ENCODE assay signal across 8 cellular contexts in genomic region chr2:87455209-87455842, GRCh38.
A peak's percentile ranks its signal among the peaks of the same experiment; 100 is the strongest.
DNase-seq lines count a peak whose midpoint lies in the region; ATAC-seq and TF ChIP-seq lines count a peak whose summit lies in the region.
"Not testable (repeated sequence)": the region's sequence is repeated elsewhere in the genome, so short reads cannot be mapped to it uniquely, and the experiment has no call there.

No MANE protein-coding gene starts in this region.

- not testable (repeated sequence) for DNase-seq in CD4-positive, CD25-positive, alpha-beta regulatory T cell; Jurkat, Clone E6-1 (ENCODE audit: low read depth, low spot score); activated T-cell treated with anti-CD3 and anti-CD28 coated beads, Interleukin-2, amount 50 U/mL, for 24 hours; endodermal cell; lower lobe of right lung; spleen

- TF ChIP-seq CTCF in endodermal cell (conservative IDR thresholded peaks at IDR 0.05); lower lobe of right lung (IDR thresholded peaks at IDR 0.05); spleen (IDR thresholded peaks at IDR 0.05 in 8 of 11, conservative IDR thresholded peaks at IDR 0.05 in 3 of 11): not testable (repeated sequence)

- peak overlapping the region; percentile 59 for H3K4me3 ChIP-seq in CD4-positive, CD25-positive, alpha-beta regulatory T cell (ENCODE audit: low read depth, low read length)
- peak overlapping the region; percentile 48 for H3K4me3 ChIP-seq in Jurkat, Clone E6-1 (ENCODE audit: low read length)
- not testable (repeated sequence) for H3K4me3 ChIP-seq in endodermal cell (ENCODE audit: low read length)
- H3K4me3 ChIP-seq in lower lobe of right lung, result peak overlapping the region; percentile 42
- H3K4me3 ChIP-seq in spleen, result peak overlapping the region in 7 of 8 donors; percentile 16 to 64 (median 35)

- not testable (repeated sequence) for H3K27me3 Mint-ChIP-seq in CD4-positive, CD25-positive, alpha-beta regulatory T cell; activated T-cell treated with anti-CD3 and anti-CD28 coated beads, Interleukin-2, amount 50 U/mL, for 24 hours; endodermal cell (ENCODE audit: insufficient read depth)

- intact Hi-C loops in lower lobe of right lung (cut with DNase I); spleen (cut with DNase I; ENCODE audit: low total_unique reads): not testable (repeated sequence)

- not testable (repeated sequence) for H3K36me3 Mint-ChIP-seq in CD4-positive, CD25-positive, alpha-beta regulatory T cell; activated T-cell treated with anti-CD3 and anti-CD28 coated beads, Interleukin-2, amount 50 U/mL, for 24 hours (ENCODE audit: low read depth); endodermal cell (ENCODE audit: low read depth)

- not testable (repeated sequence) for H3K36me3 ChIP-seq in CD4-positive, CD25-positive, alpha-beta regulatory T cell (ENCODE audit: control insufficient read depth, insufficient read depth, low read length); endodermal cell (ENCODE audit: control insufficient read depth, insufficient read depth, low read length); lower lobe of right lung; spleen

- peak overlapping the region in 1 of 3 donors; percentile 48 for H3K27ac Mint-ChIP-seq in CD4-positive, CD25-positive, alpha-beta regulatory T cell
- not testable (repeated sequence) for H3K27ac Mint-ChIP-seq in activated T-cell treated with anti-CD3 and anti-CD28 coated beads, Interleukin-2, amount 50 U/mL, for 24 hours; endodermal cell

- not testable (repeated sequence) for H3K9me3 ChIP-seq in CD4-positive, CD25-positive, alpha-beta regulatory T cell (ENCODE audit: control insufficient read depth in 2 of 2, low read length in 2 of 2); endodermal cell (ENCODE audit: control insufficient read depth, low read length); lower lobe of right lung; spleen

- H3K4me1 Mint-ChIP-seq in CD4-positive, CD25-positive, alpha-beta regulatory T cell, result peaks cover 0 to 16% (median 0%) of the 10 kb centered on the region in 4 donors
- not testable (repeated sequence) for H3K4me1 Mint-ChIP-seq in activated T-cell treated with anti-CD3 and anti-CD28 coated beads, Interleukin-2, amount 50 U/mL, for 24 hours (ENCODE audit: low read depth); endodermal cell

- H3K9ac ChIP-seq in endodermal cell (ENCODE audit: extremely low read depth, low read length, poor library complexity, severe bottlenecking), result not testable (repeated sequence)

- TF ChIP-seq POLR2A in spleen (IDR thresholded peaks at IDR 0.05), result not testable (repeated sequence)

- ATAC-seq in CD4-positive, CD25-positive, alpha-beta regulatory T cell (ENCODE audit: low read depth in 2 of 2), result peak; percentile 42 to 48
- peak; percentile 35 for ATAC-seq in GM19397 (IDR thresholded peaks at IDR 0.05; ENCODE audit: unreplicated experiment)
- peak; percentile 53 for ATAC-seq in HG02852 (IDR thresholded peaks at IDR 0.05; ENCODE audit: unreplicated experiment)
- ATAC-seq in lower lobe of right lung, result peak; percentile 88 to 92

- not testable (repeated sequence) for H3K9me3 Mint-ChIP-seq in CD4-positive, CD25-positive, alpha-beta regulatory T cell; activated T-cell treated with anti-CD3 and anti-CD28 coated beads, Interleukin-2, amount 50 U/mL, for 24 hours; endodermal cell

- H3K27ac ChIP-seq in CD4-positive, CD25-positive, alpha-beta regulatory T cell (ENCODE audit: insufficient read depth, low read length, poor library complexity, severe bottlenecking), result peak overlapping the region; percentile 65
- H3K27ac ChIP-seq in endodermal cell (ENCODE audit: low read depth, low read length), result not testable (repeated sequence)
- peak overlapping the region; percentile 71 for H3K27ac ChIP-seq in lower lobe of right lung
- H3K27ac ChIP-seq in spleen, result peak overlapping the region in 7 of 8 donors; percentile 51 to 87 (median 82)

- not testable (repeated sequence) for H3K4me1 ChIP-seq in CD4-positive, CD25-positive, alpha-beta regulatory T cell (ENCODE audit: control insufficient read depth, insufficient read depth, low read length, poor library complexity, severe bottlenecking); endodermal cell (ENCODE audit: control insufficient read depth, insufficient read depth, low read length)
- peaks cover 10% of the 10 kb centered on the region for H3K4me1 ChIP-seq in lower lobe of right lung
- H3K4me1 ChIP-seq in spleen, result peaks cover 0 to 24% (median 6%) of the 10 kb centered on the region in 6 donors

- WGBS in endodermal cell (ENCODE audit: insufficient coverage in 1 of 2, insufficient read length in 1 of 2), 2 experiments, result no CpG with 5 or more reads among the region's 12 CpGs
- 0 to 2% (median 0%) methylated on average over 6 to 8 of the region's 12 CpGs for WGBS in spleen, 5 donors

- H3K4me3 Mint-ChIP-seq in CD4-positive, CD25-positive, alpha-beta regulatory T cell, result peak overlapping the region; percentile 75 to 94 (median 84)
- peak overlapping the region; percentile 25 for H3K4me3 Mint-ChIP-seq in activated T-cell treated with anti-CD3 and anti-CD28 coated beads, Interleukin-2, amount 50 U/mL, for 24 hours
- H3K4me3 Mint-ChIP-seq in endodermal cell, result peak overlapping the region; percentile 29

- not testable (repeated sequence) for H3K27me3 ChIP-seq in CD4-positive, CD25-positive, alpha-beta regulatory T cell (ENCODE audit: control insufficient read depth, insufficient read depth, low read length); endodermal cell (ENCODE audit: control insufficient read depth, insufficient read depth, low read length, poor library complexity, severe bottlenecking); lower lobe of right lung (ENCODE audit: low read depth); spleen (replicated peaks in 1 of 7)

Comparison
In these comparisons a context has a peak if more than half of its experiments do, and no peak if none do; other contexts are left out.
1. ATAC-seq: peak in every context shown above with its lines; median percentile 90 in lower lobe of right lung; 53 in HG02852; 45 in CD4-positive, CD25-positive, alpha-beta regulatory T cell; 35 in GM19397.
2. H3K4me3 Mint-ChIP-seq: peak in every context shown above with its lines; median percentile 84 in CD4-positive, CD25-positive, alpha-beta regulatory T cell; 29 in endodermal cell; 25 in activated T-cell treated with anti-CD3 and anti-CD28 coated beads, Interleukin-2, amount 50 U/mL, for 24 hours.